ENCODE assay signal across 9 cellular contexts in the genomic region with DNA sequence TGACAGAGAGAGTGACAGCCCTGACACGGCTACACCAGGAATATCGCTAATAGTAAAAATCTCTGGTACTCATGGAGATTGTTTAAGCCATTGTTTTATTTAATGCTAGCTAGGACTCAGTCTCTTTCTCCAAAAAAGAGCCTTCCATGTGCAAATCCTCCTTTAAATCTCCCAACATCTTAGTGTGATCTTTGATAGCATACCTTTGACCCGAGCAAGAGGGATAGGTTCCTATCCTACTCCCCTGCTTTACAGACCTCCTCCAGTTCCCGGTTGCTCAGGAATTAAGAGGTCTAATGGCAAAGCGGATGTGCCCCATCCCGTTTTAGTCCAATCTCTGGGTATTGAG. TPM values are rescaled to one million over a fixed set of nuclear protein-coding genes. Genes with fewer than 3 reads are reported as not detected.
A peak's percentile ranks its signal among the peaks of the same experiment; 100 is the strongest.
DNase-seq lines count a peak whose midpoint lies in the region; ATAC-seq and TF ChIP-seq lines count a peak whose summit lies in the region.
"Had no signal": no experiment of that assay in that cellular context is flagged by ENCODE, and none has a peak within 500 bp of the region (broad histone marks: within the 10 kb centered on the region; RNA-seq: fewer than 3 reads in every experiment).

No MANE protein-coding gene starts in this region.

- 40% methylated on average over 6 of the region's 6 CpGs for WGBS in SK-N-SH (ENCODE audit: low lambda C conversion rate)
- WGBS in lower leg skin, 2 donors: 34 to 40% methylated on average over 6 of the region's 6 CpGs
- 32 to 38% (median 36%) methylated on average over 5 to 6 of the region's 6 CpGs for WGBS in stomach, 5 donors

- peak overlapping the region; percentile 85 for H3K4me2 ChIP-seq in SK-N-SH
- H3K4me2 ChIP-seq: BLaER1 had no signal

- no peaks in the 10 kb centered on the region for H3K27me3 ChIP-seq in SK-N-SH (ENCODE audit: insufficient read depth)
- H3K27me3 ChIP-seq in stomach: peaks cover 0 to 20% (median 9%) of the 10 kb centered on the region in 3 donors
- H3K27me3 ChIP-seq: BLaER1 had no signal

- no peaks in the 10 kb centered on the region for H4K20me1 ChIP-seq in SK-N-SH (ENCODE audit: insufficient read depth)
- H4K20me1 ChIP-seq: BLaER1 had no signal

- H3K9me3 ChIP-seq in SK-N-SH (no peaks in the 10 kb centered on the region), stomach (no peaks in the 10 kb centered on the region)

- CTCF ChIA-PET in SK-N-SH (lab: Yijun Ruan, JAX): interaction anchor here (0.6 to 4.5 kb wide), 41 partner anchors 9 to 353 kb away, joined by 3 to 89 read pairs (median 4); no protein-coding TSS in a partner anchor

- TF ChIP-seq EP300 in SK-N-SH (IDR thresholded peaks at IDR 0.05; ENCODE audit: borderline replicate concordance in 1 of 2, low read depth in 1 of 2, low read length in 1 of 2) (no peak), stomach (IDR thresholded peaks at IDR 0.05) (no peak)

- H3K9me2 ChIP-seq in SK-N-SH: no peaks in the 10 kb centered on the region

- H2AFZ ChIP-seq in SK-N-SH (ENCODE audit: low read depth): peak overlapping the region; percentile 81; the same call in 1 of the 2 replicates

- no peaks in the 10 kb centered on the region for H3F3A ChIP-seq in SK-N-SH (replicated peaks; ENCODE audit: insufficient read depth)

- intact Hi-C loops in lower leg skin (cut with DNase I; ENCODE audit: low total_unique reads): no loop called here
- intact Hi-C loops in stomach (cut with DNase I; ENCODE audit: low total_unique reads): no loop called here

- ATAC-seq in SK-N-SH treated with all-trans-retinoic acid at 6 μM for 48 hours: no peak
- no peak for ATAC-seq in GM18519 (IDR thresholded peaks at IDR 0.05; ENCODE audit: low FRiP score, unreplicated experiment)
- no peak for ATAC-seq in GM18861 (IDR thresholded peaks at IDR 0.05; ENCODE audit: unreplicated experiment)
- no peak for ATAC-seq in HG03565 (IDR thresholded peaks at IDR 0.05; ENCODE audit: unreplicated experiment)

- peak overlapping the region; percentile 74 to 79 for H3K4me3 ChIP-seq in SK-N-SH (ENCODE audit: low read depth in 2 of 2, low read length in 1 of 2)
- H3K4me3 ChIP-seq in astrocyte of the cerebellum (ENCODE audit: low read depth, low read length): peak overlapping the region; percentile 62
- H3K4me3 ChIP-seq in lower leg skin (ENCODE audit: low read depth, poor library complexity, severe bottlenecking): peak overlapping the region; percentile 31
- peak overlapping the region; percentile 53 to 82 (median 65) for H3K4me3 ChIP-seq in stomach
- H3K4me3 ChIP-seq: BLaER1 had no signal

- TF ChIP-seq CTCF in SK-N-SH (IDR thresholded peaks at IDR 0.05) (no peak), astrocyte of the cerebellum (IDR thresholded peaks at IDR 0.05; ENCODE audit: low read depth, low read length, missing control alignments) (no peak), lower leg skin (IDR thresholded peaks at IDR 0.05) (no peak), stomach (IDR thresholded peaks at IDR 0.05) (no peak)

- TF ChIP-seq POLR2A in lower leg skin (IDR thresholded peaks at IDR 0.05): no peak
- TF ChIP-seq POLR2A in stomach (IDR thresholded peaks at IDR 0.05): no peak

- in situ Hi-C loops in astrocyte of the cerebellum (cut with HindIII; ENCODE audit: low sequenced_read_pairs): no loop called here

- no peak for TF ChIP-seq RAD21 in SK-N-SH (IDR thresholded peaks at IDR 0.05; ENCODE audit: low read length)

- peaks cover 45% of the 10 kb centered on the region for H3K79me2 ChIP-seq in SK-N-SH (ENCODE audit: insufficient read depth)

- DNase-seq in SK-N-SH (no peak), astrocyte of the cerebellum (ENCODE audit: low read depth) (no peak), lower leg skin (ENCODE audit: low spot score in 2 of 2) (no peak), stomach (no peak)

- POLR2A ChIA-PET in SK-N-SH (lab: Yijun Ruan, JAX): interaction anchor here (1.0 to 1.2 kb wide), 3 partner anchors 12 to 204 kb away, joined by 3 to 5 read pairs (median 4); no protein-coding TSS in a partner anchor

- H3K36me3 ChIP-seq in SK-N-SH (replicated peaks in 1 of 2; ENCODE audit: control insufficient read depth in 1 of 2, insufficient read depth in 2 of 2, low read length in 1 of 2): no peaks in the 10 kb centered on the region
- H3K36me3 ChIP-seq in stomach: no peaks in the 10 kb centered on the region
- H3K36me3 ChIP-seq: BLaER1 had no signal

- peaks cover 0 to 24% of the 10 kb centered on the region in 2 experiments; a peak in 1 of 4 replicates for H3K4me1 ChIP-seq in SK-N-SH (ENCODE audit: control insufficient read depth in 1 of 2, insufficient read depth in 2 of 2, low read depth in 1 of 2, low read length in 1 of 2)
- H3K4me1 ChIP-seq in stomach: peaks cover 18 to 24% (median 21%) of the 10 kb centered on the region in 4 donors
- H3K4me1 ChIP-seq: BLaER1 had no signal

- H3K27ac ChIP-seq in SK-N-SH (ENCODE audit: low read depth in 2 of 2, low read length in 1 of 2) (peak overlapping the region; percentile 40 to 80; a peak in 3 of 4 replicates), stomach (peak overlapping the region in 4 of 5 donors; percentile 69 to 80 (median 74))
- H3K27ac ChIP-seq: BLaER1 had no signal

- H3K9ac ChIP-seq in SK-N-SH: peak overlapping the region; percentile 59; the same call in 1 of the 2 replicates
- H3K9ac ChIP-seq: BLaER1 had no signal

TF ChIP-seq in SK-N-SH, 30 proteins besides CTCF, POLR2A, EP300 and RAD21 (continues in another document):
- TF ChIP-seq, protein P1, sequence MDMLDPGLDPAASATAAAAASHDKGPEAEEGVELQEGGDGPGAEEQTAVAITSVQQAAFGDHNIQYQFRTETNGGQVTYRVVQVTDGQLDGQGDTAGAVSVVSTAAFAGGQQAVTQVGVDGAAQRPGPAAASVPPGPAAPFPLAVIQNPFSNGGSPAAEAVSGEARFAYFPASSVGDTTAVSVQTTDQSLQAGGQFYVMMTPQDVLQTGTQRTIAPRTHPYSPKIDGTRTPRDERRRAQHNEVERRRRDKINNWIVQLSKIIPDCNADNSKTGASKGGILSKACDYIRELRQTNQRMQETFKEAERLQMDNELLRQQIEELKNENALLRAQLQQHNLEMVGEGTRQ (IDR thresholded peaks at IDR 0.05; ENCODE audit: borderline replicate concordance, low read depth, low read length): no peak
- no peak for TF ChIP-seq ELF1 (IDR thresholded peaks at IDR 0.05)
- no peak for TF ChIP-seq FOSL2 (IDR thresholded peaks at IDR 0.05; ENCODE audit: borderline replicate concordance, low read depth)
- no peak for TF ChIP-seq RXRA (IDR thresholded peaks at IDR 0.05; ENCODE audit: borderline replicate concordance, low read depth)
- TF ChIP-seq MXI1 (IDR thresholded peaks at IDR 0.05; ENCODE audit: low read depth, low read length): no peak
- no peak for TF ChIP-seq FOXM1 (IDR thresholded peaks at IDR 0.05; ENCODE audit: low read depth)
- TF ChIP-seq, protein P2, sequence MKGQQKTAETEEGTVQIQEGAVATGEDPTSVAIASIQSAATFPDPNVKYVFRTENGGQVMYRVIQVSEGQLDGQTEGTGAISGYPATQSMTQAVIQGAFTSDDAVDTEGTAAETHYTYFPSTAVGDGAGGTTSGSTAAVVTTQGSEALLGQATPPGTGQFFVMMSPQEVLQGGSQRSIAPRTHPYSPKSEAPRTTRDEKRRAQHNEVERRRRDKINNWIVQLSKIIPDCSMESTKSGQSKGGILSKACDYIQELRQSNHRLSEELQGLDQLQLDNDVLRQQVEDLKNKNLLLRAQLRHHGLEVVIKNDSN (IDR thresholded peaks at IDR 0.05; ENCODE audit: borderline replicate concordance, low read depth): no peak
- no peak for TF ChIP-seq POLR2AphosphoS5 (IDR thresholded peaks at IDR 0.05; ENCODE audit: low read depth, low read length)
- TF ChIP-seq RCOR1 (IDR thresholded peaks at IDR 0.05; ENCODE audit: low read length): no peak
- TF ChIP-seq JUND (IDR thresholded peaks at IDR 0.05): no peak
- TF ChIP-seq NRF1 (IDR thresholded peaks at IDR 0.05; ENCODE audit: low read depth, low read length): no peak
- no peak for TF ChIP-seq TCF12 (IDR thresholded peaks at IDR 0.05)
- TF ChIP-seq MEF2A (IDR thresholded peaks at IDR 0.05; ENCODE audit: borderline replicate concordance, low read depth): no peak

TF ChIP-seq in SK-N-SH treated with all-trans-retinoic acid at 6 μM for 48 hours, 23 proteins besides CTCF, POLR2A, EP300 and RAD21 (continues in another document):
- TF ChIP-seq ZNF70 (CRISPR knock-in tag; IDR thresholded peaks at IDR 0.05): no peak
- no peak for TF ChIP-seq OSR1 (CRISPR knock-in tag; IDR thresholded peaks at IDR 0.05)
- TF ChIP-seq ESRRG (CRISPR knock-in tag; IDR thresholded peaks at IDR 0.05): no peak
- TF ChIP-seq, protein P3, sequence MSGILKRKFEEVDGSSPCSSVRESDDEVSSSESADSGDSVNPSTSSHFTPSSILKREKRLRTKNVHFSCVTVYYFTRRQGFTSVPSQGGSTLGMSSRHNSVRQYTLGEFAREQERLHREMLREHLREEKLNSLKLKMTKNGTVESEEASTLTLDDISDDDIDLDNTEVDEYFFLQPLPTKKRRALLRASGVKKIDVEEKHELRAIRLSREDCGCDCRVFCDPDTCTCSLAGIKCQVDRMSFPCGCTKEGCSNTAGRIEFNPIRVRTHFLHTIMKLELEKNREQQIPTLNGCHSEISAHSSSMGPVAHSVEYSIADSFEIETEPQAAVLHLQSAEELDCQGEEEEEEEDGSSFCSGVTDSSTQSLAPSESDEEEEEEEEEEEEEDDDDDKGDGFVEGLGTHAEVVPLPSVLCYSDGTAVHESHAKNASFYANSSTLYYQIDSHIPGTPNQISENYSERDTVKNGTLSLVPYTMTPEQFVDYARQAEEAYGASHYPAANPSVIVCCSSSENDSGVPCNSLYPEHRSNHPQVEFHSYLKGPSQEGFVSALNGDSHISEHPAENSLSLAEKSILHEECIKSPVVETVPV (CRISPR knock-in tag; IDR thresholded peaks at IDR 0.05): no peak
- no peak for TF ChIP-seq ZC3H10 (CRISPR knock-in tag; IDR thresholded peaks at IDR 0.05)
- no peak for TF ChIP-seq ZNF565 (CRISPR knock-in tag; conservative IDR thresholded peaks at IDR 0.05; ENCODE audit: low read depth)
- no peak for TF ChIP-seq GLIS3 (CRISPR knock-in tag; IDR thresholded peaks at IDR 0.05)

RNA-seq across cellular contexts. Expression of a gene that starts 0.7 kb away (rescaled TPM):
- polyA plus RNA-seq in SK-N-SH (2012; rRNA removed): 0.89 and 1.3 TPM in 2 replicates
- 1.3 and 1.9 TPM in 2 replicates for polyA plus RNA-seq in SK-N-SH (2012; cell fraction: cytosol; rRNA removed)
- polyA plus RNA-seq in SK-N-SH (2012; cell fraction: nucleus; rRNA removed): 1.7 and 2.0 TPM in 2 replicates
- 1 to 10 TPM; 2.2 to 5.8 (median 4.4) TPM for total RNA-seq in lower leg skin
- total RNA-seq in stomach: 10 to 100 TPM in 1 of 5 donors, 1 to 10 TPM in 4; 1.8 to 18.0 (median 5.1) TPM
- polyA plus RNA-seq in stomach: 1 to 10 TPM; 1.3 to 3.4 (median 2.7) TPM
